8 cellular contexts compared by ENCODE assay signal in the genomic region with DNA sequence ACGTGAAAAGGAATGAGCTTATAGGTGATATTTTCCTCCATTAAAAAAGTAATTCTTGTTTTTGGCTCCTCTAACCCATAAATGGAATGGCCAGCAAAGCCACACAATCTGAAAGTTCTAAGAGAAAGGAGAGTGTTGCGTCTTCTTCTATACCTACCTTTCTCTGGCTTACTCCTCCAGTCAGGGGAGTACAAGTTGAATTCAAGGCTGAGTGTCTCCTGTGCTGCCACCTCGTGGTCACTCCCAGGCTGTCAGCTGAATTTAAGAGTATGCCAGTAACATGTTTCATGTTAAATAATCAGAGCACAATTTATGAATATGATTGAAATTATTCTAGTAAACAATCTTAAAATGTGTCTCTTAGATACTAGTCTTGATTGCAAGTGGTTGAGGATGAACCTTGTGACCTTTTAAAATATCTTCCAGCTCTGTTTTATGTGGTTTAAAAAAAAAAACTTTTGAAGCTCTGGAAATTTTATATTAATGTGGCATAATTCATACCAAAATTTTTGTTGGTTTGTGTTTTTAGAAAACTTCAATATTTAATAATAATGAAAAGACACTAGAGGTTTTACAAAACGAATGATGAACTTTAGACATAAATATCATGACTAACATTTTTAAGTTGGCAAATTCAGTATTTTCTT. TPM values are rescaled to one million over a fixed set of nuclear protein-coding genes. Genes with fewer than 3 reads are reported as not detected.
DNase-seq lines count a peak whose midpoint lies in the region; TF ChIP-seq lines count a peak whose summit lies in the region.

No MANE protein-coding gene starts in this region.

- CTCF ChIA-PET in HEK293T (lab: Yijun Ruan, JAX), result interaction anchor here (0.5 to 1.0 kb wide), 5 partner anchors 10 to 207 kb away, joined by 3 to 5 read pairs (median 3); no protein-coding TSS in a partner anchor

- no peaks in the 10 kb centered on the region for H3K9me3 ChIP-seq in cardiac muscle cell (ENCODE audit: low read depth)

- POLR2A ChIA-PET in HEK293T (lab: Yijun Ruan, JAX), result no interaction called here

- no peaks in the 10 kb centered on the region for H3K9me3 Mint-ChIP-seq in activated naive CD8-positive, alpha-beta T cell treated with anti-CD3 and anti-CD28 coated beads for 36 hours

- no peak overlapping the region for H3K4me3 ChIP-seq in cardiac muscle cell

- H3K4me3 Mint-ChIP-seq in activated naive CD8-positive, alpha-beta T cell treated with anti-CD3 and anti-CD28 coated beads for 36 hours, result no peak overlapping the region

- H3K36me3 ChIP-seq in cardiac muscle cell, result no peaks in the 10 kb centered on the region

- TF ChIP-seq CTCF in GM10266 (IDR thresholded peaks at IDR 0.05; ENCODE audit: control insufficient read depth, insufficient read depth, low read depth, missing control alignments) (peak; percentile 94), cardiac muscle cell (IDR thresholded peaks at IDR 0.05; ENCODE audit: low read depth, low read length) (peak; percentile 88)

- DNase-seq in GM10266 (ENCODE audit: extremely low spot score) (peak; percentile 61), HEK293T (ENCODE audit: extremely low spot score) (peak; percentile 65), MV-4-11 (lab: John Stamatoyannopoulos, UW) (peak; percentile 77), SKM-1 treated with dmso at 0.1 percent for 144 hours (lab: John Stamatoyannopoulos, UW; ENCODE audit: unreplicated experiment) (peak; percentile 27), cardiac muscle cell (ENCODE audit: low read depth in 1 of 2, low spot score in 1 of 2) (peak; percentile 79 to 87), renal cortical epithelial cell (ENCODE audit: low read depth) (peak; percentile 71), middle frontal gyrus (ENCODE audit: extremely low spot score, low spot score) (no peak)
- peak; percentile 62 for DNase-seq in activated naive CD8-positive, alpha-beta T cell treated with anti-CD3 and anti-CD28 coated beads for 36 hours

- no peak overlapping the region for H3K27ac Mint-ChIP-seq in activated naive CD8-positive, alpha-beta T cell treated with anti-CD3 and anti-CD28 coated beads for 36 hours

- H3K27me3 Mint-ChIP-seq in activated naive CD8-positive, alpha-beta T cell treated with anti-CD3 and anti-CD28 coated beads for 36 hours, result peaks cover 27% of the 10 kb centered on the region

- H3K4me1 Mint-ChIP-seq in activated naive CD8-positive, alpha-beta T cell treated with anti-CD3 and anti-CD28 coated beads for 36 hours, result no peaks in the 10 kb centered on the region

- no peaks in the 10 kb centered on the region for H3K27me3 ChIP-seq in cardiac muscle cell

- H3K27ac ChIP-seq in cardiac muscle cell, result no peak overlapping the region

- H3K36me3 Mint-ChIP-seq in activated naive CD8-positive, alpha-beta T cell treated with anti-CD3 and anti-CD28 coated beads for 36 hours, result no peaks in the 10 kb centered on the region

- H3K4me1 ChIP-seq in cardiac muscle cell (ENCODE audit: low read depth), result no peaks in the 10 kb centered on the region

TF ChIP-seq in HEK293T, 16 proteins besides CTCF, POLR2A, EP300 and RAD21:
- TF ChIP-seq, protein P1, sequence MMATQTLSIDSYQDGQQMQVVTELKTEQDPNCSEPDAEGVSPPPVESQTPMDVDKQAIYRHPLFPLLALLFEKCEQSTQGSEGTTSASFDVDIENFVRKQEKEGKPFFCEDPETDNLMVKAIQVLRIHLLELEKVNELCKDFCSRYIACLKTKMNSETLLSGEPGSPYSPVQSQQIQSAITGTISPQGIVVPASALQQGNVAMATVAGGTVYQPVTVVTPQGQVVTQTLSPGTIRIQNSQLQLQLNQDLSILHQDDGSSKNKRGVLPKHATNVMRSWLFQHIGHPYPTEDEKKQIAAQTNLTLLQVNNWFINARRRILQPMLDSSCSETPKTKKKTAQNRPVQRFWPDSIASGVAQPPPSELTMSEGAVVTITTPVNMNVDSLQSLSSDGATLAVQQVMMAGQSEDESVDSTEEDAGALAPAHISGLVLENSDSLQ (IDR thresholded peaks at IDR 0.05), result peak; percentile 40; the same call in 1 of the 2 replicates
- no peak for TF ChIP-seq NFRKB (IDR thresholded peaks at IDR 0.05)

RNA-seq across cellular contexts. Expression of a gene that starts 31.7 kb away (rescaled TPM):
- not detected for total RNA-seq in activated naive CD8-positive, alpha-beta T cell treated with anti-CD3 and anti-CD28 coated beads for 36 hours
- total RNA-seq in cardiac muscle cell (not detected in 2 replicates), renal cortical epithelial cell (0.40 and 9.7 TPM in 2 replicates)
- polyA plus RNA-seq in cardiac muscle cell, result 0.20 TPM in 1 of 2 replicates, not detected in the other
